In genomic region chr15:88480981-88481380, GRCh38 we compare ENCODE assay signal across 24 cellular contexts.
"Had no signal": no experiment of that assay in that cellular context is flagged by ENCODE, and none has a peak within 500 bp of the region (broad histone marks: within the 10 kb centered on the region; RNA-seq: fewer than 3 reads in every experiment).

No MANE protein-coding gene starts in this region.

- H3K4me1 Mint-ChIP-seq: activated naive CD8-positive, alpha-beta T cell treated with anti-CD3 and anti-CD28 coated beads, Interleukin-2, amount 10 ng/mL, durations not matched to agents 7 days and 5 days had no signal

- DNase-seq: activated CD4-positive, alpha-beta T cell treated with anti-CD3 and anti-CD28 coated beads for 4 hours; activated CD4-positive, alpha-beta T cell treated with anti-CD3 and anti-CD28 coated beads, Interleukin-2, amount 50 U/mL, for 4 hours; activated effector memory CD4-positive, alpha-beta T cell treated with anti-CD3 and anti-CD28 coated beads, Interleukin-2, amount 50 U/mL, for 16 hours; activated naive CD4-positive, alpha-beta T cell treated with anti-CD3 and anti-CD28 coated beads for 36 hours; activated naive CD8-positive, alpha-beta T cell treated with anti-CD3 and anti-CD28 coated beads, Interleukin-2, amount 10 ng/mL, durations not matched to agents 7 days and 5 days; brain microvascular endothelial cell; dermis blood vessel endothelial cell; effector CD8-positive, alpha-beta T cell; gastrocnemius medialis; left colon; mammary epithelial cell; naive thymus-derived CD8-positive, alpha-beta T cell; spleen; stimulated activated CD4-positive, alpha-beta T cell treated with anti-CD3 and anti-CD28 coated beads, Interleukin-2, amount 100 ng/mL, for 48 hours; stimulated activated naive CD4-positive, alpha-beta T cell treated with Interleukin-2 at 50 U/mL for 16 hours; T-helper 1 cell; trophoblast cell had no signal

- H3K4me2 ChIP-seq: hepatocyte had no signal

- H3K9me3 ChIP-seq: gastrocnemius medialis, right atrium auricular region, spleen, thoracic aorta had no signal

- H3K9ac ChIP-seq: parathyroid adenoma had no signal

- H3K9me3 Mint-ChIP-seq: activated naive CD4-positive, alpha-beta T cell treated with anti-CD3 and anti-CD28 coated beads for 36 hours; activated naive CD8-positive, alpha-beta T cell treated with anti-CD3 and anti-CD28 coated beads, Interleukin-2, amount 10 ng/mL, durations not matched to agents 7 days and 5 days; mesothelial cell of epicardium; naive thymus-derived CD8-positive, alpha-beta T cell; neural crest cell; T-helper 2 cell treated with Interferon-gamma antibody and Interleukin-4, amounts not matched to agents 5 μg/mL and 100 μg/mL, for 36 hours had no signal

- H3K4me1 ChIP-seq: parathyroid adenoma, right atrium auricular region had no signal

- H3K4me3 ChIP-seq: gastrocnemius medialis, hepatocyte, right atrium auricular region, spleen, thoracic aorta had no signal

- H3K27me3 ChIP-seq: brain microvascular endothelial cell, gastrocnemius medialis, hepatocyte, right atrium auricular region, spleen had no signal

- H3K36me3 Mint-ChIP-seq: activated naive CD8-positive, alpha-beta T cell treated with anti-CD3 and anti-CD28 coated beads, Interleukin-2, amount 10 ng/mL, durations not matched to agents 7 days and 5 days had no signal

- H3K27ac ChIP-seq: brain microvascular endothelial cell, gastrocnemius medialis, hepatocyte, parathyroid adenoma, right atrium auricular region, spleen, thoracic aorta had no signal

- H3K27ac Mint-ChIP-seq: activated naive CD4-positive, alpha-beta T cell treated with anti-CD3 and anti-CD28 coated beads for 36 hours; activated naive CD8-positive, alpha-beta T cell treated with anti-CD3 and anti-CD28 coated beads, Interleukin-2, amount 10 ng/mL, durations not matched to agents 7 days and 5 days; mesothelial cell of epicardium; T-helper 2 cell treated with Interferon-gamma antibody and Interleukin-4, amounts not matched to agents 5 μg/mL and 100 μg/mL, for 36 hours had no signal

- H3K27me3 Mint-ChIP-seq: activated naive CD8-positive, alpha-beta T cell treated with anti-CD3 and anti-CD28 coated beads, Interleukin-2, amount 10 ng/mL, durations not matched to agents 7 days and 5 days had no signal

- H3K4me3 Mint-ChIP-seq: activated naive CD4-positive, alpha-beta T cell treated with anti-CD3 and anti-CD28 coated beads for 36 hours; activated naive CD8-positive, alpha-beta T cell treated with anti-CD3 and anti-CD28 coated beads, Interleukin-2, amount 10 ng/mL, durations not matched to agents 7 days and 5 days; mesothelial cell of epicardium; naive thymus-derived CD8-positive, alpha-beta T cell; neural crest cell; T-helper 2 cell treated with Interferon-gamma antibody and Interleukin-4, amounts not matched to agents 5 μg/mL and 100 μg/mL, for 36 hours had no signal
